In genomic region chr17:21127508-21128077, GRCh38 we compare ENCODE assay signal across 1 cellular context.
TF ChIP-seq lines count a peak whose summit lies in the region.

No MANE protein-coding gene starts in this region.

TF ChIP-seq in HepG2, 621 proteins besides CTCF, POLR2A, EP300 and RAD21 (continued from another document):
- TF ChIP-seq ZSCAN22 (CRISPR knock-in tag; IDR thresholded peaks at IDR 0.05): no peak
- TF ChIP-seq NCOA1 (CRISPR knock-in tag; IDR thresholded peaks at IDR 0.05): 0 out of 2 replicates have a peak, but pooled peaks have one; percentile 31
- 0 out of 2 replicates have a peak, but pooled peaks have one; percentile 10 for TF ChIP-seq HOXA5 (CRISPR knock-in tag; IDR thresholded peaks at IDR 0.05)
